ENCODE assay signal across 12 cellular contexts in the genomic region with DNA sequence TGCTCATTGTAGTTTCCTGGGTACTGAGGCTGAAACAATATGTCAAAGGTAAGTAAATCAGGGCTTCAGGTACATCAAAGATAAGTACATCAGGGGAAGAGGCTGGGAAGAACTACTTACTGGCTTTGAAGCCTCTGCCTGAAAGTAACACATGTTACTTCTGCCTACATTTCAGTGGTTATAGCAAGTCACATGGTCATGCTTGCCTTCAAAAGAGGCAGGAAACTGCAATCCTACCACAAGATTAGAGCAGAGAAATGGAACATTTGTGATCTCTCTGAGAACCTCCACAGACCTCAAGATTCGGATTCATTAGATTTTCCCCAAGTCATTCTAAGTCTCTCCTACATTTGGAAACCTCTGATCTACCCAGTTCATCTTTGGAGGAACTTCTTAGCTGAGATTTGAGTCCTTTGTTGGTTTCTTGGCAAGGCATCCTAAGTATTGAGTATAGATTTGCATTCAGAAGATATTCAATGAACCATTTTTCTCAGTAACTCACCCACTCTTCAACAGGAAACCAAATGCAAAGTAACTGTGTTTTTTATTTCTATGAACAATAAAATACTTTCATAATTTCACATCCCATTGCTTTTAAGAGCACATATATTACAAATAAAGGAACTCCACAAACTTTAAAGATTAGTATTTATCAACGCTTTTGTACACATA. TPM values are rescaled to one million over a fixed set of nuclear protein-coding genes. Genes with fewer than 3 reads are reported as not detected.
DNase-seq lines count a peak whose midpoint lies in the region; ATAC-seq and TF ChIP-seq lines count a peak whose summit lies in the region.
"Had no signal": no experiment of that assay in that cellular context is flagged by ENCODE, and none has a peak within 500 bp of the region (broad histone marks: within the 10 kb centered on the region; RNA-seq: fewer than 3 reads in every experiment).

No MANE protein-coding gene starts in this region.

- peaks cover 5% of the 10 kb centered on the region for H3K27me3 Mint-ChIP-seq in CD4-positive, CD25-positive, alpha-beta regulatory T cell
- H3K27me3 Mint-ChIP-seq in T-cell (no peaks in the 10 kb centered on the region), mesothelial cell of epicardium (ENCODE audit: low read depth) (peaks cover 13% of the 10 kb centered on the region), H9 (ENCODE audit: low read depth) (no peaks in the 10 kb centered on the region)

- H4K91ac ChIP-seq in H9 (ENCODE audit: insufficient read length, low read depth, low read length): no peak overlapping the region

- H3K4me2 ChIP-seq in H9 (ENCODE audit: insufficient read depth, insufficient read length, low read length): no peak overlapping the region

- ATAC-seq in CD4-positive, CD25-positive, alpha-beta regulatory T cell (ENCODE audit: low read depth in 2 of 2): peak; percentile 83 to 85
- peak; percentile 72 for ATAC-seq in GM18907 (IDR thresholded peaks at IDR 0.05; ENCODE audit: unreplicated experiment)
- ATAC-seq in HG02852 (IDR thresholded peaks at IDR 0.05; ENCODE audit: unreplicated experiment): peak; percentile 72
- peak; percentile 63 to 88 (median 82) for ATAC-seq in T-cell (replicated peaks in 1 of 4)
- ATAC-seq in left colon: no peak
- ATAC-seq: left cardiac atrium had no signal

- peaks cover 7 to 32% (median 13%) of the 10 kb centered on the region in 4 donors for H3K4me1 Mint-ChIP-seq in CD4-positive, CD25-positive, alpha-beta regulatory T cell
- H3K4me1 Mint-ChIP-seq in T-cell (peaks cover 29 to 58% (median 35%) of the 10 kb centered on the region in 3 donors), mesothelial cell of epicardium (peaks cover 12% of the 10 kb centered on the region), H9 (no peaks in the 10 kb centered on the region)

- H3K27ac Mint-ChIP-seq in CD4-positive, CD25-positive, alpha-beta regulatory T cell: peak overlapping the region; percentile 64 to 83 (median 67)
- H3K27ac Mint-ChIP-seq in T-cell: peak overlapping the region; percentile 82 to 90
- H3K27ac Mint-ChIP-seq in mesothelial cell of epicardium: no peak overlapping the region
- H3K27ac Mint-ChIP-seq in H9: no peak overlapping the region

- H3K9me3 ChIP-seq in CD4-positive, CD25-positive, alpha-beta regulatory T cell (ENCODE audit: control insufficient read depth in 2 of 2, low read length in 2 of 2): no peaks in the 10 kb centered on the region
- no peaks in the 10 kb centered on the region for H3K9me3 ChIP-seq in H9 (ENCODE audit: control insufficient read depth, low read depth, low read length)

- H3K79me2 ChIP-seq in H9 (ENCODE audit: insufficient read depth, low read length): no peaks in the 10 kb centered on the region

- H4K20me1 ChIP-seq in H9 (ENCODE audit: control insufficient read depth, insufficient read depth, insufficient read length): no peaks in the 10 kb centered on the region

- no peak overlapping the region for H2BK12ac ChIP-seq in H9 (ENCODE audit: insufficient read length, low read depth, low read length)

- no peak overlapping the region for H3K4me3 ChIP-seq in CD4-positive, CD25-positive, alpha-beta regulatory T cell (ENCODE audit: low read depth, low read length)

- no peaks in the 10 kb centered on the region for H3K23me2 ChIP-seq in H9 (ENCODE audit: insufficient read length, low read depth, low read length, poor library complexity, severe bottlenecking)

- no peak overlapping the region for H2BK15ac ChIP-seq in H9 (ENCODE audit: low read depth, low read length)

- no peak overlapping the region for H2BK20ac ChIP-seq in H9 (ENCODE audit: low read depth, low read length, poor library complexity, severe bottlenecking)

- peaks cover 10% of the 10 kb centered on the region for H3K4me1 ChIP-seq in CD4-positive, CD25-positive, alpha-beta regulatory T cell (ENCODE audit: control insufficient read depth, insufficient read depth, low read length, poor library complexity, severe bottlenecking)
- no peaks in the 10 kb centered on the region for H3K4me1 ChIP-seq in H9 (ENCODE audit: insufficient read depth, low read length)

- H3K18ac ChIP-seq in H9 (ENCODE audit: insufficient read length, low read depth, low read length): no peak overlapping the region

- peaks cover 0 to 8% (median 0%) of the 10 kb centered on the region in 7 donors for H3K9me3 Mint-ChIP-seq in CD4-positive, CD25-positive, alpha-beta regulatory T cell
- H3K9me3 Mint-ChIP-seq in T-cell (peaks cover 6 to 11% (median 7%) of the 10 kb centered on the region in 3 donors), mesothelial cell of epicardium (peaks cover 10% of the 10 kb centered on the region), H9 (peaks cover 2 to 3% of the 10 kb centered on the region in 2 experiments; a peak in 4 of 5 replicates)

- no peak overlapping the region for H2BK120ac ChIP-seq in H9 (ENCODE audit: low read depth, low read length, poor library complexity, severe bottlenecking)

- no peak for TF ChIP-seq CTCF in mesothelial cell of epicardium (IDR thresholded peaks at IDR 0.05; ENCODE audit: unreplicated experiment)
- no peak for TF ChIP-seq CTCF in H9 (conservative IDR thresholded peaks at IDR 0.05)

- H2AFZ ChIP-seq in H9 (ENCODE audit: low read length): no peak overlapping the region

- H3K23ac ChIP-seq in H9 (ENCODE audit: insufficient read length, low read depth, low read length): no peak overlapping the region

- H3K79me1 ChIP-seq in H9 (ENCODE audit: insufficient read depth, low read depth, low read length, poor library complexity, severe bottlenecking): no peaks in the 10 kb centered on the region

- intact Hi-C loops in left colon (cut with DNase I, micrococcal nuclease): no loop called here

- no peaks in the 10 kb centered on the region for H3K27me3 ChIP-seq in CD4-positive, CD25-positive, alpha-beta regulatory T cell (ENCODE audit: control insufficient read depth, insufficient read depth, low read length)
- no peaks in the 10 kb centered on the region for H3K27me3 ChIP-seq in H9 (ENCODE audit: insufficient read depth, low read length)

- no peak overlapping the region for H2BK5ac ChIP-seq in H9 (ENCODE audit: insufficient read length, low read length)

- H2AK5ac ChIP-seq in H9 (ENCODE audit: insufficient read length, low read length): no peak overlapping the region

- CTCF ChIA-PET in T-cell (lab: Charles Lee): interaction anchor here (0.7 to 2.2 kb wide), 2 partner anchors 13 to 68 kb away, joined by 3 to 6 read pairs; no protein-coding TSS in a partner anchor

- no peak overlapping the region for H3K4ac ChIP-seq in H9 (ENCODE audit: low read depth, low read length)

- H4K8ac ChIP-seq in H9 (replicated peaks; ENCODE audit: insufficient read length, low read depth, low read length): no peak overlapping the region

- no peak overlapping the region for H3K14ac ChIP-seq in H9 (ENCODE audit: insufficient read depth, low read length)

- no peak overlapping the region for H3T11ph ChIP-seq in H9 (ENCODE audit: low read length)

- H3K27ac ChIP-seq in CD4-positive, CD25-positive, alpha-beta regulatory T cell (ENCODE audit: insufficient read depth, low read length, poor library complexity, severe bottlenecking): no peak overlapping the region
- H3K27ac ChIP-seq in H9 (ENCODE audit: insufficient read length, low read depth, low read length): no peak overlapping the region

- H3K9ac ChIP-seq in H9 (ENCODE audit: extremely low read depth, insufficient read length, low read length): no peak overlapping the region

- H3K56ac ChIP-seq in H9 (ENCODE audit: insufficient read length, low read depth, low read length): no peak overlapping the region

- peaks cover 77% of the 10 kb centered on the region for H3K36me3 Mint-ChIP-seq in CD4-positive, CD25-positive, alpha-beta regulatory T cell
- peaks cover 91% of the 10 kb centered on the region for H3K36me3 Mint-ChIP-seq in T-cell
- no peaks in the 10 kb centered on the region for H3K36me3 Mint-ChIP-seq in mesothelial cell of epicardium
- no peaks in the 10 kb centered on the region; a peak in 3 of 7 replicates for H3K36me3 Mint-ChIP-seq in H9 (ENCODE audit: insufficient read depth in 1 of 3, low read depth in 3 of 3)

- DNase-seq in CD4-positive, CD25-positive, alpha-beta regulatory T cell: peak in 2 of 3 donors; percentile 35 to 47
- DNase-seq in T-cell: peak in 7 of 34 experiments; percentile 2 to 29 (median 5)
- no peak for DNase-seq in mesothelial cell of epicardium (ENCODE audit: low spot score in 2 of 2, unreplicated experiment in 2 of 2)
- no peak for DNase-seq in left colon
- DNase-seq in H9: no peak
- no peak for DNase-seq in NCI-H524 treated with DMSO at 0.1 percent for 48 hours (lab: John Stamatoyannopoulos, UW)
- DNase-seq: C1 segment of cervical spinal cord, left cardiac atrium had no signal

- no CpG with 5 or more reads among the region's 2 CpGs for WGBS in H9 (ENCODE audit: extremely low coverage, insufficient read length, low lambda C conversion rate)

- H3K4me3 Mint-ChIP-seq in CD4-positive, CD25-positive, alpha-beta regulatory T cell: peak overlapping the region in 2 of 4 donors; percentile 47
- peak overlapping the region in 1 of 3 donors; percentile 9 for H3K4me3 Mint-ChIP-seq in T-cell
- H3K4me3 Mint-ChIP-seq in mesothelial cell of epicardium: no peak overlapping the region
- no peak overlapping the region for H3K4me3 Mint-ChIP-seq in H9

- H4K5ac ChIP-seq in H9 (ENCODE audit: insufficient read length, low read depth, low read length): no peak overlapping the region

- POLR2A ChIA-PET in T-cell (lab: Charles Lee): interaction anchor here in 1 of 2 donors (0.6 kb wide), 1 partner anchor 78 kb away, joined by 4 read pairs; no protein-coding TSS in a partner anchor

- H3K36me3 ChIP-seq in CD4-positive, CD25-positive, alpha-beta regulatory T cell (ENCODE audit: control insufficient read depth, insufficient read depth, low read length): peaks cover 75% of the 10 kb centered on the region

RNA-seq across cellular contexts. Expression of gene CCDC195, which starts 48.5 kb away (rescaled TPM):
- total RNA-seq in CD4-positive, CD25-positive, alpha-beta regulatory T cell: not detected
- polyA plus RNA-seq in CD4-positive, CD25-positive, alpha-beta regulatory T cell: not detected
- not detected for total RNA-seq in T-cell
- not detected in 3 replicates for total RNA-seq in mesothelial cell of epicardium
- not detected for total RNA-seq in left colon
- not detected in 2 replicates for total RNA-seq in H9 (2021)
- total RNA-seq: epithelial cell of proximal tubule, left cardiac atrium, NCI-H460 had no signal

Comparison
In these comparisons a context has a peak if more than half of its experiments do, and no peak if none do; other contexts are left out.
1. DNase-seq: peak in CD4-positive, CD25-positive, alpha-beta regulatory T cell (2 of 3); none in mesothelial cell of epicardium (0 of 2), left colon (0 of 2), H9 (single experiment) and NCI-H524 treated with DMSO at 0.1 percent for 48 hours (single experiment).
2. H3K27ac Mint-ChIP-seq: peak in CD4-positive, CD25-positive, alpha-beta regulatory T cell (3 of 3) and T-cell (2 of 2); none in mesothelial cell of epicardium (single experiment) and H9 (0 of 3).